Comparison of ENCODE assay signal across 19 cellular contexts in the genomic region with DNA sequence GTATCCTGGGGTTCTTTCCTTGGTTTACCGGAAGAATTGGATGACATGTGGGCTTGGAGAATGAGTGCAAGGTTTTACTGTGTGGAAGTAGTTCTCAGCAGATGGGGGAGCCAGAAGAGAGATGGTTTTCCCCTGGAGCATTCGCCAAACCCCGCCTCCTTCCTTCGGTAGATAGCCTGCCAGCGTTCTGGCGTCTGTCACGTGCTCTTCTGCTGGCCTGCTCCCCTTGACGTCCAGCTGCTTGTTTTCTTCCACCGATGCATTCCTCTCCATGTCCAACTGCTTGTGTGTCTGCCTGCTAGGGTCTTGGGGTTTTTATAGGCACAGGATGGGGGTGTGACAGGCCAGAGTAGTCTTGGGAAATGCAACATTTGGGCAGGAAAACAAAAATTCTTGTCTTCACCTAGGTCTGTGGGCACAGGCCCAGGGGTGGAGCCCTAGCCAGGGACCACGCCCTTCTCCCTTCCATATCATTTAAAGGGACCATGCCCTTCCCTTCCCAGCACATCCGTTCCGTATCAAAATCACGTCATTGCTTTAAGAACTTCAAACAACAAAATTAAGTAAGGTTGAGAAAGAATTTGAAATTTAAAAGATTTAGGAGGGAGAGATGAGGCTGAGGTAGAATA.
DNase-seq lines count a peak whose midpoint lies in the region; ATAC-seq and TF ChIP-seq lines count a peak whose summit lies in the region.
"Had no signal": no experiment of that assay in that cellular context is flagged by ENCODE, and none has a peak within 500 bp of the region (broad histone marks: within the 10 kb centered on the region; RNA-seq: fewer than 3 reads in every experiment).

No MANE protein-coding gene starts in this region.

- H3K36me3 ChIP-seq in SJCRH30 (no peaks in the 10 kb centered on the region), tibial nerve (no peaks in the 10 kb centered on the region)
- H3K36me3 ChIP-seq: BLaER1 treated with 17β-estradiol and CSF1 and Interleukin-3, amounts not matched to agents 10 nM and 100 nM had no signal

- DNase-seq in ELF-1 (ENCODE audit: low read depth, low spot score), result peak; percentile 18
- DNase-seq in NCI-H446 (lab: John Stamatoyannopoulos, UW), result peak; percentile 2 to 61
- DNase-seq in SJCRH30, result peak; percentile 3 to 4
- peak; percentile 15 for DNase-seq in iPS-NIHi7 (ENCODE audit: extremely low spot score)
- DNase-seq in hepatic stellate cell (ENCODE audit: low spot score), result no peak
- no peak for DNase-seq in tibial nerve (ENCODE audit: low spot score in 2 of 2)
- DNase-seq in NCI-H1694 treated with DMSO at 0.1 percent for 48 hours (lab: John Stamatoyannopoulos, UW), result no peak
- DNase-seq: CD8-positive, alpha-beta T cell; KBM-7; NCI-H1105 treated with DMSO at 0.1 percent for 48 hours; NCI-H187; NCI-H345; NCI-H526 treated with DMSO at 0.1 percent for 48 hours; NK-92 treated with Interleukin-12 subunit alpha and Interleukin-12 subunit beta, amount 100 ng/mL, for 24 hours; SIG-M5; T-helper 2 cell had no signal

- H3K9me3 ChIP-seq in SJCRH30 (replicated peaks) (no peaks in the 10 kb centered on the region), tibial nerve (no peaks in the 10 kb centered on the region)

- H3K27me3 ChIP-seq in SJCRH30 (no peaks in the 10 kb centered on the region), tibial nerve (no peaks in the 10 kb centered on the region)
- H3K27me3 ChIP-seq: BLaER1 treated with 17β-estradiol and CSF1 and Interleukin-3, amounts not matched to agents 10 nM and 100 nM had no signal

- no peak for TF ChIP-seq POLR2A in tibial nerve (IDR thresholded peaks at IDR 0.05)

- H3K4me3 ChIP-seq in SJCRH30 (no peak overlapping the region), tibial nerve (no peak overlapping the region)
- H3K4me3 ChIP-seq: BLaER1 treated with 17β-estradiol and CSF1 and Interleukin-3, amounts not matched to agents 10 nM and 100 nM; GM12878 had no signal

- no peak for ATAC-seq in HG02970 (IDR thresholded peaks at IDR 0.05; ENCODE audit: low FRiP score, unreplicated experiment)
- ATAC-seq: CD8-positive, alpha-beta T cell; GM12878 had no signal

- 82% methylated on average over 13 of the region's 13 CpGs for WGBS in tibial nerve, 2 donors

- TF ChIP-seq EP300 in tibial nerve (IDR thresholded peaks at IDR 0.05), result no peak

- H3K27ac ChIP-seq in SJCRH30 (no peak overlapping the region), tibial nerve (no peak overlapping the region)
- H3K27ac ChIP-seq: BLaER1 treated with 17β-estradiol and CSF1 and Interleukin-3, amounts not matched to agents 10 nM and 100 nM had no signal

- TF ChIP-seq CTCF in tibial nerve (IDR thresholded peaks at IDR 0.05), result no peak

- H3K4me1 ChIP-seq in SJCRH30 (no peaks in the 10 kb centered on the region), tibial nerve (no peaks in the 10 kb centered on the region)
- H3K4me1 ChIP-seq: BLaER1 treated with 17β-estradiol and CSF1 and Interleukin-3, amounts not matched to agents 10 nM and 100 nM had no signal

Comparison
In these comparisons a context has a peak if more than half of its experiments do, and no peak if none do; other contexts are left out.
1. DNase-seq: peak in ELF-1 (single experiment), NCI-H446 (2 of 2), SJCRH30 (2 of 2) and iPS-NIHi7 (single experiment); none in hepatic stellate cell (single experiment), tibial nerve (0 of 2) and NCI-H1694 treated with DMSO at 0.1 percent for 48 hours (single experiment).